Comparison of ENCODE assay signal across 18 cellular contexts in genomic region chr20:10639051-10639761, GRCh38. TPM values are rescaled to one million over a fixed set of nuclear protein-coding genes. Genes with fewer than 3 reads are reported as not detected.
DNase-seq lines count a peak whose midpoint lies in the region; ATAC-seq, FAIRE-seq and TF ChIP-seq lines count a peak whose summit lies in the region.
"Had no signal": no experiment of that assay in that cellular context is flagged by ENCODE, and none has a peak within 500 bp of the region (broad histone marks: within the 10 kb centered on the region; RNA-seq: fewer than 3 reads in every experiment).

No MANE protein-coding gene starts in this region.

- no peak overlapping the region for H3K4ac ChIP-seq in neuronal stem cell (ENCODE audit: low read length)

- in situ Hi-C loops in HepG2 (cut with HindIII; ENCODE audit: extremely low pct_ligation_motif_present, low pct_unique_long_range_greater_than_20kb): loop anchor here (5.0 kb wide), 1 partner anchor 87 kb away; no protein-coding TSS in a partner anchor

- WGBS in HepG2 (ENCODE audit: low lambda C conversion rate): 97% methylated on average over 24 of the region's 24 CpGs
- whole genome bisulfite sequencing in right lobe of liver (ENCODE audit: insufficient coverage, low coverage, low lambda C conversion rate, missing lambda C conversion rate): 90% methylated on average over 7 of the region's 24 CpGs
- 100% methylated on average over 1 of the region's 24 CpGs; no CpG with 5 or more reads in 1 of the 2 donors for WGBS in neuronal stem cell (ENCODE audit: extremely low coverage in 2 of 2, insufficient read length in 2 of 2, insufficient replicate concordance in 1 of 2), 2 donors

- no peak overlapping the region for H2AFZ ChIP-seq in HepG2 (ENCODE audit: low read length)
- no peak overlapping the region for H2AFZ ChIP-seq in neuronal stem cell (ENCODE audit: low read length)

- no peak overlapping the region for H3K4me3 Mint-ChIP-seq in stimulated activated naive B cell treated with anti-CD40 and anti-IgM and Interleukin-4, amounts not matched to agents 10 μg/mL and 1 μg/mL and 100 μg/mL, for 72 hours
- H3K4me3 Mint-ChIP-seq in naive thymus-derived CD4-positive, alpha-beta T cell: no peak overlapping the region
- H3K4me3 Mint-ChIP-seq: activated CD4-positive, alpha-beta memory T cell treated with anti-CD3 and anti-CD28 coated beads, Interleukin-2, amount 10 ng/mL, durations not matched to agents 7 days and 5 days; activated T-helper 1 cell treated with anti-CD3 and anti-CD28 coated beads, Interleukin-12 subunit alpha, Interleukin-12 subunit beta, Interleukin-2, Interleukin-4 antibody, amounts not matched to agents 30 ng/mL and 10 ng/mL and 1 ng/mL, durations not matched to agents 14 hours and 24 hours and 36 hours; CD4-positive, alpha-beta T cell; natural killer cell treated with Interleukin-12 subunit alpha and Interleukin-12 subunit beta and Interleukin-15 and Interleukin-18, amount 100 ng/mL, for 72 hours had no signal

- POLR2A ChIA-PET in HepG2 (lab: Yijun Ruan, JAX): interaction anchor here (0.9 kb wide), 1 partner anchor 74 kb away, joined by 3 read pairs; no protein-coding TSS in a partner anchor
- POLR2A ChIA-PET in naive thymus-derived CD4-positive, alpha-beta T cell (lab: Charles Lee): no interaction called here

- no peak overlapping the region for H3K27ac ChIP-seq in HepG2 (ENCODE audit: extremely low read length, insufficient read depth, low read length)
- H3K27ac ChIP-seq in right lobe of liver: no peak overlapping the region
- H3K27ac ChIP-seq in epithelial cell of prostate: peak overlapping the region; percentile 80
- H3K27ac ChIP-seq in neuronal stem cell (replicated peaks; ENCODE audit: low read length): peak overlapping the region; percentile 38
- no peak overlapping the region for H3K27ac ChIP-seq in naive thymus-derived CD4-positive, alpha-beta T cell (ENCODE audit: low read depth, low read length)

- H3K9ac ChIP-seq in HepG2 (ENCODE audit: insufficient read depth, low read depth, low read length) (no peak overlapping the region), neuronal stem cell (ENCODE audit: low read depth, low read length, poor library complexity) (no peak overlapping the region)

- intact Hi-C loops in HepG2 (cut with micrococcal nuclease; ENCODE audit: unreplicated experiment) (loop anchor here (10.0 kb wide), 1 partner anchor 204 kb away; the partner anchor contains the start of genes MKKS and SLX4IP), right lobe of liver (cut with DNase I) (no loop called here)
- intact Hi-C loops in naive thymus-derived CD4-positive, alpha-beta T cell (cut with micrococcal nuclease): no loop called here

- H2AK5ac ChIP-seq in neuronal stem cell (ENCODE audit: low read depth, low read length): peak overlapping the region; percentile 85

- no peak for TF ChIP-seq RAD21 in HepG2 (CRISPR knock-in tag; IDR thresholded peaks at IDR 0.05)

- no peak for FAIRE-seq in HepG2 (lab: Jason Lieb, UNC)
- FAIRE-seq: H1 had no signal

- H3K36me3 Mint-ChIP-seq in stimulated activated naive B cell treated with anti-CD40 and anti-IgM and Interleukin-4, amounts not matched to agents 10 μg/mL and 1 μg/mL and 100 μg/mL, for 72 hours: peaks cover 3 to 15% of the 10 kb centered on the region in 2 donors
- peaks cover 0 to 4% (median 0%) of the 10 kb centered on the region in 5 donors for H3K36me3 Mint-ChIP-seq in naive thymus-derived CD4-positive, alpha-beta T cell
- H3K36me3 Mint-ChIP-seq: natural killer cell treated with Interleukin-12 subunit alpha and Interleukin-12 subunit beta and Interleukin-15 and Interleukin-18, amount 100 ng/mL, for 72 hours had no signal

- no peak overlapping the region for H2BK15ac ChIP-seq in neuronal stem cell (ENCODE audit: low read length)

- CTCF ChIA-PET in HepG2 (lab: Yijun Ruan, JAX; ENCODE audit: low intra/inter-chr PET ratio, low total read pairs): no interaction called here
- CTCF ChIA-PET in naive thymus-derived CD4-positive, alpha-beta T cell (lab: Charles Lee): no interaction called here

- H3K79me2 ChIP-seq in HepG2 (ENCODE audit: insufficient read depth, low read length): no peaks in the 10 kb centered on the region

- TF ChIP-seq POLR2A in HepG2 (IDR thresholded peaks at IDR 0.05; ENCODE audit: insufficient read depth in 1 of 2, low read depth in 2 of 2, low read length in 2 of 2) (0 out of 4 replicates have a peak, but pooled peaks of 1 of the 2 experiments have one; percentile 33), right lobe of liver (IDR thresholded peaks at IDR 0.05) (no peak)

- no peak for ATAC-seq in HepG2
- no peak for ATAC-seq in right lobe of liver
- no peak for ATAC-seq in HG02642 (IDR thresholded peaks at IDR 0.05; ENCODE audit: poor library complexity, unreplicated experiment)
- ATAC-seq in stimulated activated naive B cell treated with anti-CD40 and anti-IgM and Interleukin-4, amounts not matched to agents 10 μg/mL and 1 μg/mL and 100 μg/mL, for 72 hours (replicated peaks): no peak
- no peak for ATAC-seq in naive thymus-derived CD4-positive, alpha-beta T cell
- ATAC-seq: natural killer cell treated with Interleukin-12 subunit alpha and Interleukin-12 subunit beta and Interleukin-15 and Interleukin-18, amount 100 ng/mL, for 72 hours had no signal

- peaks cover 47 to 60% of the 10 kb centered on the region in 2 experiments for H3K36me3 ChIP-seq in HepG2 (replicated peaks in 1 of 2; ENCODE audit: control insufficient read depth in 1 of 2, insufficient read depth in 2 of 2, low read length in 2 of 2)
- H3K36me3 ChIP-seq in right lobe of liver: peaks cover 0 to 8% (median 1%) of the 10 kb centered on the region in 4 donors
- H3K36me3 ChIP-seq in neuronal stem cell (replicated peaks in 1 of 2; ENCODE audit: control insufficient read depth in 2 of 2, insufficient read depth in 2 of 2, low read length in 2 of 2): peaks cover 42 to 78% of the 10 kb centered on the region in 2 donors
- H3K36me3 ChIP-seq in naive thymus-derived CD4-positive, alpha-beta T cell (ENCODE audit: control insufficient read depth in 2 of 3, insufficient read depth in 3 of 3, low read length in 3 of 3): no peaks in the 10 kb centered on the region

- H3K9me3 ChIP-seq in HepG2 (ENCODE audit: low read length) (no peaks in the 10 kb centered on the region), right lobe of liver (no peaks in the 10 kb centered on the region), neuronal stem cell (replicated peaks in 1 of 2; ENCODE audit: control insufficient read depth in 2 of 2, insufficient read depth in 1 of 2, low read depth in 1 of 2, low read length in 2 of 2) (no peaks in the 10 kb centered on the region)
- no peaks in the 10 kb centered on the region for H3K9me3 ChIP-seq in naive thymus-derived CD4-positive, alpha-beta T cell (ENCODE audit: control insufficient read depth in 2 of 3, low read length in 3 of 3)
- H3K9me3 ChIP-seq: colonic mucosa had no signal

- no peak for DNase-seq in HepG2 (ENCODE audit: low spot score)
- no peak for DNase-seq in right lobe of liver
- no peak for DNase-seq in epithelial cell of prostate (ENCODE audit: low read depth, low spot score)
- DNase-seq in neuronal stem cell (ENCODE audit: low spot score): no peak
- no peak for DNase-seq in DMS153 (lab: John Stamatoyannopoulos, UW)
- no peak for DNase-seq in stimulated activated naive B cell treated with anti-CD40 and anti-IgM and Interleukin-4, amounts not matched to agents 10 μg/mL and 1 μg/mL and 100 μg/mL, for 72 hours
- DNase-seq in naive thymus-derived CD4-positive, alpha-beta T cell: no peak
- DNase-seq: ACHN; activated CD4-positive, alpha-beta memory T cell treated with anti-CD3 and anti-CD28 coated beads, Interleukin-2, amount 10 ng/mL, durations not matched to agents 7 days and 5 days; CD4-positive, alpha-beta T cell; colonic mucosa; NCI-H187 treated with DMSO at 0.1 percent for 48 hours; NCI-H510A; stimulated activated CD4-positive, alpha-beta T cell treated with anti-CD3 and anti-CD28 coated beads, Interleukin-4, amount 100 ng/mL, for 1 hour had no signal

- H3K23ac ChIP-seq in neuronal stem cell (ENCODE audit: low read depth, low read length, poor library complexity): no peak overlapping the region

- peak overlapping the region; percentile 20 for H3K18ac ChIP-seq in neuronal stem cell (ENCODE audit: low read length)

- no peak overlapping the region for H2BK120ac ChIP-seq in neuronal stem cell (ENCODE audit: low read depth, low read length)

- TF ChIP-seq CTCF in HepG2 (CRISPR knock-in tag; IDR thresholded peaks at IDR 0.05): no peak
- no peak for TF ChIP-seq CTCF in right lobe of liver (IDR thresholded peaks at IDR 0.05)

- no peak overlapping the region for H4K91ac ChIP-seq in neuronal stem cell (ENCODE audit: low read depth, low read length, poor library complexity)

- H3K4me1 ChIP-seq in HepG2 (ENCODE audit: insufficient read depth, low read length) (no peaks in the 10 kb centered on the region), right lobe of liver (no peaks in the 10 kb centered on the region), neuronal stem cell (ENCODE audit: control insufficient read depth in 2 of 2, insufficient read depth in 1 of 2, low read depth in 1 of 2, low read length in 2 of 2) (peaks cover 14 to 40% of the 10 kb centered on the region in 2 donors)
- H3K4me1 ChIP-seq in naive thymus-derived CD4-positive, alpha-beta T cell (ENCODE audit: control insufficient read depth in 2 of 2, insufficient read depth in 2 of 2, low read length in 2 of 2): no peaks in the 10 kb centered on the region

- H3K14ac ChIP-seq in neuronal stem cell (ENCODE audit: low read length): no peak overlapping the region

- H3K27me3 ChIP-seq in HepG2 (ENCODE audit: control insufficient read depth in 1 of 2, insufficient read depth in 2 of 2, low read length in 2 of 2): no peaks in the 10 kb centered on the region
- no peaks in the 10 kb centered on the region for H3K27me3 ChIP-seq in right lobe of liver
- no peaks in the 10 kb centered on the region for H3K27me3 ChIP-seq in neuronal stem cell (ENCODE audit: control insufficient read depth in 3 of 3, insufficient read depth in 3 of 3, low read depth in 1 of 3, low read length in 3 of 3)
- H3K27me3 ChIP-seq in naive thymus-derived CD4-positive, alpha-beta T cell (ENCODE audit: control insufficient read depth in 2 of 2, insufficient read depth in 2 of 2, low read length in 2 of 2): no peaks in the 10 kb centered on the region
- H3K27me3 ChIP-seq: colonic mucosa had no signal

- H3K27me3 Mint-ChIP-seq in stimulated activated naive B cell treated with anti-CD40 and anti-IgM and Interleukin-4, amounts not matched to agents 10 μg/mL and 1 μg/mL and 100 μg/mL, for 72 hours: no peaks in the 10 kb centered on the region
- H3K27me3 Mint-ChIP-seq in naive thymus-derived CD4-positive, alpha-beta T cell: peaks cover 0 to 3% (median 0%) of the 10 kb centered on the region in 5 donors
- H3K27me3 Mint-ChIP-seq: activated CD4-positive, alpha-beta memory T cell treated with anti-CD3 and anti-CD28 coated beads, Interleukin-2, amount 10 ng/mL, durations not matched to agents 7 days and 5 days; CD4-positive, alpha-beta T cell; natural killer cell treated with Interleukin-12 subunit alpha and Interleukin-12 subunit beta and Interleukin-15 and Interleukin-18, amount 100 ng/mL, for 72 hours had no signal

- no peaks in the 10 kb centered on the region for H3K79me1 ChIP-seq in neuronal stem cell (ENCODE audit: low read depth, low read length)

- H3K27ac Mint-ChIP-seq in stimulated activated naive B cell treated with anti-CD40 and anti-IgM and Interleukin-4, amounts not matched to agents 10 μg/mL and 1 μg/mL and 100 μg/mL, for 72 hours: no peak overlapping the region
- no peak overlapping the region for H3K27ac Mint-ChIP-seq in naive thymus-derived CD4-positive, alpha-beta T cell
- H3K27ac Mint-ChIP-seq: activated CD4-positive, alpha-beta memory T cell treated with anti-CD3 and anti-CD28 coated beads, Interleukin-2, amount 10 ng/mL, durations not matched to agents 7 days and 5 days; CD4-positive, alpha-beta T cell; natural killer cell treated with Interleukin-12 subunit alpha and Interleukin-12 subunit beta and Interleukin-15 and Interleukin-18, amount 100 ng/mL, for 72 hours had no signal

- no peaks in the 10 kb centered on the region for H4K20me1 ChIP-seq in HepG2 (ENCODE audit: insufficient read depth, low read length)

- no peak overlapping the region for H2BK5ac ChIP-seq in neuronal stem cell (ENCODE audit: low read length)

- TF ChIP-seq EP300 in HepG2 (IDR thresholded peaks at IDR 0.05; ENCODE audit: low read depth in 2 of 2, low read length in 2 of 2): no peak
- TF ChIP-seq EP300 in HepG2 (CRISPR knock-in tag; IDR thresholded peaks at IDR 0.05; ENCODE audit: borderline replicate concordance): no peak

- BruUV-seq in HepG2 (replicated peaks; lab: Mats Ljungman, UMichigan): TSS peak; percentile 29

- H4K8ac ChIP-seq in neuronal stem cell (ENCODE audit: low read depth, low read length): no peak overlapping the region

- no peak overlapping the region for H3K4me3 ChIP-seq in HepG2 (replicated peaks in 1 of 3; ENCODE audit: insufficient read depth in 1 of 3, low read depth in 2 of 3, low read length in 3 of 3)
- no peak overlapping the region for H3K4me3 ChIP-seq in right lobe of liver
- H3K4me3 ChIP-seq in neuronal stem cell (ENCODE audit: low read length in 2 of 2): no peak overlapping the region
- no peak overlapping the region for H3K4me3 ChIP-seq in naive thymus-derived CD4-positive, alpha-beta T cell (ENCODE audit: low read length)
- H3K4me3 ChIP-seq: colonic mucosa had no signal

- no peaks in the 10 kb centered on the region for H3K9me3 Mint-ChIP-seq in stimulated activated naive B cell treated with anti-CD40 and anti-IgM and Interleukin-4, amounts not matched to agents 10 μg/mL and 1 μg/mL and 100 μg/mL, for 72 hours
- H3K9me3 Mint-ChIP-seq in naive thymus-derived CD4-positive, alpha-beta T cell: no peaks in the 10 kb centered on the region
- H3K9me3 Mint-ChIP-seq: activated CD4-positive, alpha-beta memory T cell treated with anti-CD3 and anti-CD28 coated beads, Interleukin-2, amount 10 ng/mL, durations not matched to agents 7 days and 5 days; activated T-helper 1 cell treated with anti-CD3 and anti-CD28 coated beads, Interleukin-12 subunit alpha, Interleukin-12 subunit beta, Interleukin-2, Interleukin-4 antibody, amounts not matched to agents 30 ng/mL and 10 ng/mL and 1 ng/mL, durations not matched to agents 14 hours and 24 hours and 36 hours; CD4-positive, alpha-beta T cell; natural killer cell treated with Interleukin-12 subunit alpha and Interleukin-12 subunit beta and Interleukin-15 and Interleukin-18, amount 100 ng/mL, for 72 hours had no signal

- H2BK12ac ChIP-seq in neuronal stem cell (ENCODE audit: low read length): no peak overlapping the region

- peaks cover 1 to 6% of the 10 kb centered on the region in 2 donors for H3K4me1 Mint-ChIP-seq in stimulated activated naive B cell treated with anti-CD40 and anti-IgM and Interleukin-4, amounts not matched to agents 10 μg/mL and 1 μg/mL and 100 μg/mL, for 72 hours
- peaks cover 0 to 6% (median 0%) of the 10 kb centered on the region in 7 donors for H3K4me1 Mint-ChIP-seq in naive thymus-derived CD4-positive, alpha-beta T cell

- H3K4me2 ChIP-seq in HepG2 (ENCODE audit: low read depth, low read length): no peak overlapping the region
- H3K4me2 ChIP-seq in neuronal stem cell (ENCODE audit: insufficient read depth, low read length, poor library complexity, severe bottlenecking): peak overlapping the region; percentile 27

RNA-seq across cellular contexts. Expression of gene JAG1, which starts 34.6 kb away (rescaled TPM):
- total RNA-seq in HepG2 (2016; rRNA removed; fragmentation: Illumina TruSeq; extraction: Trizol) (18.1 and 56.3 TPM in 2 replicates), right lobe of liver (1 to 10 TPM; 3.1 to 8.5 (median 6.7) TPM)
- total RNA-seq in HepG2 (2016; cell fraction: cytosol; rRNA removed; fragmentation: Illumina TruSeq; extraction: Trizol; ENCODE audit: low read depth): 30.6 and 34.3 TPM in 2 replicates
- 15.5 and 55.3 TPM in 2 replicates for total RNA-seq in HepG2 (2016; cell fraction: insoluble cytoplasmic fraction; rRNA removed; fragmentation: Illumina TruSeq; extraction: Trizol)
- total RNA-seq in HepG2 (2016; cell fraction: membrane; rRNA removed; fragmentation: Illumina TruSeq; extraction: Trizol): 13.4 and 15.1 TPM in 2 replicates
- total RNA-seq in HepG2 (2016; cell fraction: nucleus; rRNA removed; fragmentation: Illumina TruSeq; extraction: Trizol): 102 and 121 TPM in 2 replicates
- polyA plus RNA-seq in HepG2 (2011; rRNA removed): 43.0 and 47.1 TPM in 2 replicates
- polyA plus RNA-seq in HepG2 (2011; cell fraction: cytosol; rRNA removed): 33.0 and 33.7 TPM in 2 replicates
- 120 and 155 TPM in 2 replicates for polyA plus RNA-seq in HepG2 (2011; cell fraction: nucleus; rRNA removed)
- polyA plus RNA-seq in HepG2 (2012): 35.8 and 54.0 TPM in 2 replicates
- polyA plus RNA-seq in HepG2 (2016; cell fraction: cytosol; fragmentation: Illumina TruSeq; extraction: Trizol; ENCODE audit: low read depth): 0.86 and 1.3 TPM in 2 replicates
- polyA plus RNA-seq in HepG2 (2016; cell fraction: insoluble cytoplasmic fraction; fragmentation: Illumina TruSeq; extraction: Trizol; ENCODE audit: low read depth): 9.4 and 10.2 TPM in 2 replicates
- polyA plus RNA-seq in HepG2 (2016; cell fraction: membrane; fragmentation: Illumina TruSeq; extraction: Trizol; ENCODE audit: low read depth): 2.2 and 3.0 TPM in 2 replicates
- polyA plus RNA-seq in HepG2 (2016; cell fraction: nucleus; fragmentation: Illumina TruSeq; extraction: Trizol; ENCODE audit: insufficient read depth, low read depth): 112 and 122 TPM in 2 replicates
- polyA minus RNA-seq in HepG2 (2011; rRNA and poly(A)+ RNA removed; ENCODE audit: low replicate concordance): 8.0 and 192 TPM in 2 replicates
- polyA minus RNA-seq in HepG2 (2011; cell fraction: cytosol; rRNA and poly(A)+ RNA removed): 103 and 108 TPM in 2 replicates
- polyA minus RNA-seq in HepG2 (2011; cell fraction: nucleus; rRNA and poly(A)+ RNA removed): 248 and 302 TPM in 2 replicates
- polyA plus RNA-seq in neuronal stem cell (2013, experiment 1 of 2): 64.8 TPM
- polyA plus RNA-seq in neuronal stem cell (2013, experiment 2 of 2): 65.6 TPM
- total RNA-seq in naive thymus-derived CD4-positive, alpha-beta T cell: 1 to 10 TPM in 2 of 5 experiments, under 1 TPM in 1, not detected in 2; 0.46 to 7.0 (median 2.6) TPM
- under 1 TPM; 0.07 to 0.62 TPM for polyA plus RNA-seq in naive thymus-derived CD4-positive, alpha-beta T cell

Comparison
In these comparisons a context has a peak if more than half of its experiments do, and no peak if none do; other contexts are left out.
1. H3K27ac ChIP-seq: peak in epithelial cell of prostate (single experiment) and neuronal stem cell (single experiment); none in HepG2 (single experiment), right lobe of liver (0 of 3) and naive thymus-derived CD4-positive, alpha-beta T cell (single experiment).